In the genomic region with DNA sequence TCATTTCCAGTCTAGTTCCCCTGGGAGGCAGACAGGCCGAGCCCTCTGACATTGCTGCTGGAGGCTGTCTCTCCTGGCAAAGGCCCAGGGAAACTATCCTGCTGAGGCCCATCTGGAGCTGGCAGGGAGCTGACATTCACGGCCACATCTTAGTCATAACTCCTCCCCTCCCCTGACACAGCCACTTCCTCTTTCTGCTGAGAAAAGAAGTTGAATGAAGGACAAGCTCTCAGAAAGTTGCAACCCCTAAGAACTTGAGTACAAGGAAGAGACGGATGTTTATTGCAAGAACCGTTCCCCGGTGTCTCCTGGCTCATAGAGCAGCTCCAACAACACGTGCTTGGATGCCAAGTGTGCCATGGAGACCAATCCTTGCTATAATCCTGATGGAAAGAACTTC, we compare ENCODE assay signal across 8 cellular contexts. TPM values are rescaled to one million over a fixed set of nuclear protein-coding genes. Genes with fewer than 3 reads are reported as not detected.
DNase-seq lines count a peak whose midpoint lies in the region; ATAC-seq and TF ChIP-seq lines count a peak whose summit lies in the region.
"Not testable (repeated sequence)": the region's sequence is repeated elsewhere in the genome, so short reads cannot be mapped to it uniquely, and the experiment has no call there.

No MANE protein-coding gene starts in this region.

- 0 out of 2 replicates have a peak overlapping the region, but pooled peaks have one; percentile 28 for H3K4me3 ChIP-seq in DOHH2 (ENCODE audit: low read length)
- not testable (repeated sequence) for H3K4me3 ChIP-seq in OCI-LY3 (ENCODE audit: low read length); epithelial cell of proximal tubule (ENCODE audit: low read depth, low read length)

- not testable (repeated sequence) for TF ChIP-seq CTCF in DOHH2 (IDR thresholded peaks at IDR 0.05; ENCODE audit: low read depth, low read length, poor library complexity, severe bottlenecking); OCI-LY3 (IDR thresholded peaks at IDR 0.05; ENCODE audit: low read depth, low read length); epithelial cell of proximal tubule (conservative IDR thresholded peaks at IDR 0.05; ENCODE audit: low read depth, low read length)

- H3K27me3 ChIP-seq in DOHH2 (ENCODE audit: control insufficient read depth, low read length); OCI-LY3 (ENCODE audit: low read depth, low read length): not testable (repeated sequence)

- CTCF ChIA-PET in activated CD8-positive, alpha-beta memory T cell treated with anti-CD3 and anti-CD28 coated beads, Interleukin-2, amount 10 ng/mL, durations not matched to agents 7 days and 5 days (lab: Charles Lee), result not testable (repeated sequence)

- peak; percentile 80 for DNase-seq in activated CD8-positive, alpha-beta memory T cell treated with anti-CD3 and anti-CD28 coated beads, Interleukin-2, amount 10 ng/mL, durations not matched to agents 7 days and 5 days
- DNase-seq in epithelial cell of proximal tubule (ENCODE audit: low read depth) (peak; percentile 56), mucosa of gallbladder (ENCODE audit: low spot score) (peak; percentile 88)
- DNase-seq in stimulated activated naive CD8-positive, alpha-beta T cell treated with anti-CD3 and anti-CD28 coated beads, Interleukin-15, Interleukin-2, amounts not matched to agents 100 U/mL and 50 U/mL, for 24 hours, result peak; percentile 59

- ATAC-seq in GM21529 (IDR thresholded peaks at IDR 0.05; ENCODE audit: unreplicated experiment) (peak; percentile 96), HG03469 (IDR thresholded peaks at IDR 0.05; ENCODE audit: unreplicated experiment) (peak; percentile 93)
- peak; percentile 95 for ATAC-seq in activated CD8-positive, alpha-beta memory T cell treated with anti-CD3 and anti-CD28 coated beads, Interleukin-2, amount 10 ng/mL, durations not matched to agents 7 days and 5 days
- peak; percentile 98 for ATAC-seq in stimulated activated naive CD8-positive, alpha-beta T cell treated with anti-CD3 and anti-CD28 coated beads, Interleukin-15, Interleukin-2, amounts not matched to agents 100 U/mL and 50 U/mL, for 24 hours

- not testable (repeated sequence) for H2AFZ ChIP-seq in OCI-LY3 (ENCODE audit: low read depth, low read length)

- not testable (repeated sequence) for H3K9me3 ChIP-seq in DOHH2 (ENCODE audit: control insufficient read depth, insufficient read depth, low read length); OCI-LY3 (ENCODE audit: insufficient read depth, low read length)

- not testable (repeated sequence) for H4K20me1 ChIP-seq in DOHH2 (ENCODE audit: control insufficient read depth, insufficient read depth, low read depth, low read length); OCI-LY3 (ENCODE audit: insufficient read depth, low read length)

- not testable (repeated sequence) for H3K36me3 Mint-ChIP-seq in activated CD8-positive, alpha-beta memory T cell treated with anti-CD3 and anti-CD28 coated beads, Interleukin-2, amount 10 ng/mL, durations not matched to agents 7 days and 5 days

- peak overlapping the region; percentile 88 for H3K27ac Mint-ChIP-seq in activated CD8-positive, alpha-beta memory T cell treated with anti-CD3 and anti-CD28 coated beads, Interleukin-2, amount 10 ng/mL, durations not matched to agents 7 days and 5 days

- peak overlapping the region; percentile 24 for H3K4me3 Mint-ChIP-seq in activated CD8-positive, alpha-beta memory T cell treated with anti-CD3 and anti-CD28 coated beads, Interleukin-2, amount 10 ng/mL, durations not matched to agents 7 days and 5 days

- H3K9ac ChIP-seq in OCI-LY3 (ENCODE audit: low read length), result not testable (repeated sequence)

- H3K4me1 ChIP-seq in DOHH2 (ENCODE audit: control insufficient read depth, low read length); OCI-LY3 (ENCODE audit: low read length): not testable (repeated sequence)

- peaks cover 24% of the 10 kb centered on the region for H3K4me1 Mint-ChIP-seq in activated CD8-positive, alpha-beta memory T cell treated with anti-CD3 and anti-CD28 coated beads, Interleukin-2, amount 10 ng/mL, durations not matched to agents 7 days and 5 days

- not testable (repeated sequence) for H3K9me2 ChIP-seq in DOHH2 (replicated peaks; ENCODE audit: control insufficient read depth, low read length)

- peaks cover 17% of the 10 kb centered on the region for H3K79me2 ChIP-seq in DOHH2 (ENCODE audit: control insufficient read depth, low read length)
- H3K79me2 ChIP-seq in OCI-LY3 (ENCODE audit: low read length), result not testable (repeated sequence)

- H3K27me3 Mint-ChIP-seq in activated CD8-positive, alpha-beta memory T cell treated with anti-CD3 and anti-CD28 coated beads, Interleukin-2, amount 10 ng/mL, durations not matched to agents 7 days and 5 days, result not testable (repeated sequence)

- H3F3A ChIP-seq in DOHH2 (ENCODE audit: control insufficient read depth, insufficient read depth), result not testable (repeated sequence)

- not testable (repeated sequence) for H3K9me3 Mint-ChIP-seq in activated CD8-positive, alpha-beta memory T cell treated with anti-CD3 and anti-CD28 coated beads, Interleukin-2, amount 10 ng/mL, durations not matched to agents 7 days and 5 days (ENCODE audit: low read depth)

- 0 out of 2 replicates have a peak overlapping the region, but pooled peaks have one; percentile 34 for H3K27ac ChIP-seq in DOHH2 (ENCODE audit: low read depth, low read length)
- peak overlapping the region; percentile 64 for H3K27ac ChIP-seq in OCI-LY3 (ENCODE audit: low read length)

- H3K4me2 ChIP-seq in DOHH2 (ENCODE audit: low read length) (peak overlapping the region; percentile 58), OCI-LY3 (ENCODE audit: low read length) (peak overlapping the region; percentile 45)

- not testable (repeated sequence) for H3K36me3 ChIP-seq in DOHH2 (ENCODE audit: control insufficient read depth, low read length); OCI-LY3 (replicated peaks; ENCODE audit: low read depth, low read length)

RNA-seq across cellular contexts. Expression of a gene that starts 21.1 kb away (rescaled TPM):
- total RNA-seq in activated CD8-positive, alpha-beta memory T cell treated with anti-CD3 and anti-CD28 coated beads, Interleukin-2, amount 10 ng/mL, durations not matched to agents 7 days and 5 days, result 10 to 100 TPM; 11.6 to 13.5 TPM
- 4.2 and 7.4 TPM in 2 replicates for total RNA-seq in epithelial cell of proximal tubule
- total RNA-seq in mucosa of gallbladder, result 18.8 TPM
